In genomic region chr4:14916554-14917304, GRCh38 we compare ENCODE assay signal across 10 cellular contexts.
A peak's percentile ranks its signal among the peaks of the same experiment; 100 is the strongest.
DNase-seq lines count a peak whose midpoint lies in the region; ATAC-seq, FAIRE-seq and TF ChIP-seq lines count a peak whose summit lies in the region.
"Had no signal": no experiment of that assay in that cellular context is flagged by ENCODE, and none has a peak within 500 bp of the region (broad histone marks: within the 10 kb centered on the region; RNA-seq: fewer than 3 reads in every experiment).

No MANE protein-coding gene starts in this region.

- no peaks in the 10 kb centered on the region for H3K27me3 ChIP-seq in bronchial epithelial cell (ENCODE audit: control insufficient read depth, insufficient read depth, low read length)

- ATAC-seq in HG03432 (IDR thresholded peaks at IDR 0.05; ENCODE audit: unreplicated experiment) = peak; percentile 62
- ATAC-seq in left lobe of liver = peak; percentile 82
- ATAC-seq in HG03571 (IDR thresholded peaks at IDR 0.05; ENCODE audit: unreplicated experiment) = no peak
- no peak for ATAC-seq in GM21576 (IDR thresholded peaks at IDR 0.05; ENCODE audit: unreplicated experiment)
- ATAC-seq: CD8-positive, alpha-beta T cell had no signal

- H3K36me3 ChIP-seq in bronchial epithelial cell (ENCODE audit: control insufficient read depth, insufficient read depth, low read length) = no peaks in the 10 kb centered on the region

- DNase-seq in Ammon's horn (ENCODE audit: low spot score) (peak; percentile 30), bronchial epithelial cell (ENCODE audit: low read depth) (peak; percentile 78), left lobe of liver (ENCODE audit: low spot score) (no peak), NCI-H187 treated with DMSO at 0.1 percent for 48 hours (lab: John Stamatoyannopoulos, UW) (no peak), occipital lobe (lab: John Stamatoyannopoulos, UW) (no peak)
- DNase-seq: CD8-positive, alpha-beta T cell; NCI-H510A had no signal

- peak; percentile 94 for FAIRE-seq in bronchial epithelial cell (lab: Jason Lieb, UNC)

- no peak for TF ChIP-seq CTCF in bronchial epithelial cell (IDR thresholded peaks at IDR 0.05; ENCODE audit: insufficient read depth, low read length, severe bottlenecking)

- H3K4me3 ChIP-seq in bronchial epithelial cell (ENCODE audit: low read depth, low read length) = no peak overlapping the region

Comparison
In these comparisons a context has a peak if more than half of its experiments do, and no peak if none do; other contexts are left out.
1. DNase-seq: peak in Ammon's horn (single experiment) and bronchial epithelial cell (single experiment); none in left lobe of liver (single experiment), NCI-H187 treated with DMSO at 0.1 percent for 48 hours (single experiment) and occipital lobe (single experiment).
2. ATAC-seq: peak in HG03432 (single experiment) and left lobe of liver (single experiment); none in HG03571 (single experiment) and GM21576 (single experiment).